In genomic region chr12:52245962-52246577, GRCh38 we compare ENCODE assay signal across 12 cellular contexts. TPM values are rescaled to one million over a fixed set of nuclear protein-coding genes. Genes with fewer than 3 reads are reported as not detected.
DNase-seq lines count a peak whose midpoint lies in the region; ATAC-seq and TF ChIP-seq lines count a peak whose summit lies in the region.
"Had no signal": no experiment of that assay in that cellular context is flagged by ENCODE, and none has a peak within 500 bp of the region (broad histone marks: within the 10 kb centered on the region; RNA-seq: fewer than 3 reads in every experiment).

No MANE protein-coding gene starts in this region.

- no peaks in the 10 kb centered on the region for H3K9me2 ChIP-seq in PC-9 (ENCODE audit: insufficient read depth)

- peak overlapping the region; percentile 82 for H3K27ac Mint-ChIP-seq in activated naive CD8-positive, alpha-beta T cell treated with anti-CD3 and anti-CD28 coated beads, Interleukin-2, amount 10 ng/mL, durations not matched to agents 7 days and 5 days
- no peak overlapping the region for H3K27ac Mint-ChIP-seq in activated naive CD8-positive, alpha-beta T cell treated with anti-CD3 and anti-CD28 coated beads, Interleukin-2, amount 50 U/mL, for 24 hours
- H3K27ac Mint-ChIP-seq in central memory CD8-positive, alpha-beta T cell (ENCODE audit: low read depth), result peak overlapping the region; percentile 27
- H3K27ac Mint-ChIP-seq in type B pancreatic cell (peak overlapping the region; percentile 81), endothelial cell (ENCODE audit: unreplicated experiment) (no peak overlapping the region)

- peaks cover 65% of the 10 kb centered on the region for H3K4me1 Mint-ChIP-seq in activated naive CD8-positive, alpha-beta T cell treated with anti-CD3 and anti-CD28 coated beads, Interleukin-2, amount 10 ng/mL, durations not matched to agents 7 days and 5 days
- H3K4me1 Mint-ChIP-seq in activated naive CD8-positive, alpha-beta T cell treated with anti-CD3 and anti-CD28 coated beads, Interleukin-2, amount 50 U/mL, for 24 hours, result peaks cover 52% of the 10 kb centered on the region
- H3K4me1 Mint-ChIP-seq in central memory CD8-positive, alpha-beta T cell, result peaks cover 20% of the 10 kb centered on the region
- H3K4me1 Mint-ChIP-seq in type B pancreatic cell (ENCODE audit: unreplicated experiment) (peaks cover 45% of the 10 kb centered on the region), endothelial cell (ENCODE audit: unreplicated experiment) (peaks cover 8% of the 10 kb centered on the region)

- TF ChIP-seq CTCF in PC-9 (conservative IDR thresholded peaks at IDR 0.05), result no peak
- TF ChIP-seq CTCF in type B pancreatic cell (conservative IDR thresholded peaks at IDR 0.05), result no peak
- no peak for TF ChIP-seq CTCF in endothelial cell (IDR thresholded peaks at IDR 0.05; ENCODE audit: unreplicated experiment)

- H3K36me3 Mint-ChIP-seq in activated naive CD8-positive, alpha-beta T cell treated with anti-CD3 and anti-CD28 coated beads, Interleukin-2, amount 10 ng/mL, durations not matched to agents 7 days and 5 days, result peaks cover 7% of the 10 kb centered on the region
- no peaks in the 10 kb centered on the region for H3K36me3 Mint-ChIP-seq in activated naive CD8-positive, alpha-beta T cell treated with anti-CD3 and anti-CD28 coated beads, Interleukin-2, amount 50 U/mL, for 24 hours (ENCODE audit: low read depth)
- H3K36me3 Mint-ChIP-seq in central memory CD8-positive, alpha-beta T cell (ENCODE audit: insufficient read depth), result no peaks in the 10 kb centered on the region
- peaks cover 7% of the 10 kb centered on the region for H3K36me3 Mint-ChIP-seq in type B pancreatic cell
- H3K36me3 Mint-ChIP-seq in endothelial cell (ENCODE audit: low read depth, unreplicated experiment), result no peaks in the 10 kb centered on the region

- peak overlapping the region; percentile 33 for H3K4me3 Mint-ChIP-seq in activated naive CD8-positive, alpha-beta T cell treated with anti-CD3 and anti-CD28 coated beads, Interleukin-2, amount 10 ng/mL, durations not matched to agents 7 days and 5 days
- H3K4me3 Mint-ChIP-seq in activated naive CD8-positive, alpha-beta T cell treated with anti-CD3 and anti-CD28 coated beads, Interleukin-2, amount 50 U/mL, for 24 hours, result no peak overlapping the region
- H3K4me3 Mint-ChIP-seq in central memory CD8-positive, alpha-beta T cell, result no peak overlapping the region
- H3K4me3 Mint-ChIP-seq in type B pancreatic cell (no peak overlapping the region), endothelial cell (ENCODE audit: unreplicated experiment) (no peak overlapping the region)

- CTCF ChIA-PET in PC-9 (lab: Charles Lee), result interaction anchor here (0.5 to 1.3 kb wide), 4 partner anchors 33 to 87 kb away, joined by 3 to 5 read pairs (median 4); no protein-coding TSS in a partner anchor

- peaks cover 55% of the 10 kb centered on the region for H4K20me1 ChIP-seq in PC-9 (ENCODE audit: insufficient read depth)

- no peaks in the 10 kb centered on the region for H3K9me3 ChIP-seq in PC-9 (ENCODE audit: insufficient read depth, low read depth)

- H3K9me3 Mint-ChIP-seq in activated naive CD8-positive, alpha-beta T cell treated with anti-CD3 and anti-CD28 coated beads, Interleukin-2, amount 10 ng/mL, durations not matched to agents 7 days and 5 days, result no peaks in the 10 kb centered on the region
- H3K9me3 Mint-ChIP-seq in activated naive CD8-positive, alpha-beta T cell treated with anti-CD3 and anti-CD28 coated beads, Interleukin-2, amount 50 U/mL, for 24 hours, result no peaks in the 10 kb centered on the region
- no peaks in the 10 kb centered on the region for H3K9me3 Mint-ChIP-seq in central memory CD8-positive, alpha-beta T cell
- H3K9me3 Mint-ChIP-seq in type B pancreatic cell, result no peaks in the 10 kb centered on the region
- no peaks in the 10 kb centered on the region for H3K9me3 Mint-ChIP-seq in endothelial cell (ENCODE audit: unreplicated experiment)

- peak overlapping the region; percentile 59 for H3K4me2 ChIP-seq in PC-9

- H3K27me3 Mint-ChIP-seq in activated naive CD8-positive, alpha-beta T cell treated with anti-CD3 and anti-CD28 coated beads, Interleukin-2, amount 10 ng/mL, durations not matched to agents 7 days and 5 days, result peaks cover 12% of the 10 kb centered on the region
- peaks cover 26% of the 10 kb centered on the region for H3K27me3 Mint-ChIP-seq in activated naive CD8-positive, alpha-beta T cell treated with anti-CD3 and anti-CD28 coated beads, Interleukin-2, amount 50 U/mL, for 24 hours
- H3K27me3 Mint-ChIP-seq in central memory CD8-positive, alpha-beta T cell, result peaks cover 43% of the 10 kb centered on the region
- H3K27me3 Mint-ChIP-seq in type B pancreatic cell (peaks cover 27% of the 10 kb centered on the region), endothelial cell (ENCODE audit: unreplicated experiment) (peaks cover 22% of the 10 kb centered on the region)

- H3F3A ChIP-seq in PC-9 (ENCODE audit: insufficient read depth, low read depth), result peaks cover 99% of the 10 kb centered on the region

- no peak overlapping the region for H3K4me3 ChIP-seq in PC-9

- peaks cover 15% of the 10 kb centered on the region for H3K79me2 ChIP-seq in PC-9 (ENCODE audit: low read depth)

- ATAC-seq in activated naive CD8-positive, alpha-beta T cell treated with anti-CD3 and anti-CD28 coated beads, Interleukin-2, amount 10 ng/mL, durations not matched to agents 7 days and 5 days (ENCODE audit: low read depth), result no peak
- no peak for ATAC-seq in activated naive CD8-positive, alpha-beta T cell treated with anti-CD3 and anti-CD28 coated beads, Interleukin-2, amount 50 U/mL, for 24 hours
- ATAC-seq in central memory CD8-positive, alpha-beta T cell (replicated peaks; ENCODE audit: extremely low read depth, poor library complexity, severe bottlenecking), result no peak

- POLR2A ChIA-PET in activated naive CD8-positive, alpha-beta T cell treated with anti-CD3 and anti-CD28 coated beads, Interleukin-2, amount 10 ng/mL, durations not matched to agents 7 days and 5 days (lab: Charles Lee), result no interaction called here
- POLR2A ChIA-PET in PC-9 (lab: Charles Lee; ENCODE audit: unreplicated experiment), result interaction anchor here (0.6 to 3.3 kb wide), 2 partner anchors 34 to 659 kb away, joined by 4 to 34 read pairs; partner anchors contain the start of gene KRT8

- H3K27ac ChIP-seq in PC-9, result peak overlapping the region; percentile 90

- no peaks in the 10 kb centered on the region for H3K27me3 ChIP-seq in PC-9 (ENCODE audit: insufficient read depth, low read depth)

- no peak for DNase-seq in activated naive CD8-positive, alpha-beta T cell treated with anti-CD3 and anti-CD28 coated beads, Interleukin-2, amount 10 ng/mL, durations not matched to agents 7 days and 5 days
- DNase-seq in activated naive CD8-positive, alpha-beta T cell treated with anti-CD3 and anti-CD28 coated beads, Interleukin-2, amount 50 U/mL, for 24 hours, result no peak
- DNase-seq in PC-9, result no peak
- no peak for DNase-seq in central memory CD8-positive, alpha-beta T cell (ENCODE audit: low spot score in 2 of 2)
- DNase-seq in type B pancreatic cell (ENCODE audit: extremely low spot score, unreplicated experiment), result no peak
- DNase-seq in hippocampal formation (lab: John Stamatoyannopoulos, UW), result no peak
- no peak for DNase-seq in COR-L47 (lab: John Stamatoyannopoulos, UW)
- no peak for DNase-seq in endothelial cell (ENCODE audit: low spot score)
- DNase-seq: amniotic stem cell, dermis blood vessel endothelial cell, posterior cingulate gyrus had no signal

- no peak overlapping the region for H2AFZ ChIP-seq in PC-9

- H3K36me3 ChIP-seq in PC-9 (ENCODE audit: low read depth), result peaks cover 71% of the 10 kb centered on the region

- H3K4me1 ChIP-seq in PC-9 (replicated peaks; ENCODE audit: insufficient read depth), result peaks cover 81% of the 10 kb centered on the region

- intact Hi-C loops in PC-9 (cut with micrococcal nuclease; ENCODE audit: unreplicated experiment), result loop anchor here (2.0 kb wide), 3 partner anchors 33 to 81 kb away; no protein-coding TSS in a partner anchor

- BruUV-seq in PC-9 (replicated peaks; lab: Mats Ljungman, UMichigan), result no TSS peak

RNA-seq across cellular contexts. Expression of gene KRT7, which starts 13.0 kb away (rescaled TPM):
- 1 to 10 TPM; 8.5 to 8.9 TPM for total RNA-seq in activated naive CD8-positive, alpha-beta T cell treated with anti-CD3 and anti-CD28 coated beads, Interleukin-2, amount 10 ng/mL, durations not matched to agents 7 days and 5 days
- 3,783 and 4,555 TPM in 2 replicates for total RNA-seq in PC-9 (2021)
- total RNA-seq in type B pancreatic cell (ENCODE audit: low replicate concordance), result 125 and 293 TPM in 2 replicates
- total RNA-seq in endothelial cell (ENCODE audit: unreplicated experiment), result not detected
- total RNA-seq: mononuclear cell had no signal

RNA-seq across cellular contexts. Expression of gene KRT86, which starts 28.4 kb away (rescaled TPM):
- under 1 TPM in 1 of 2 experiments, not detected in 1; 0.14 TPM for total RNA-seq in activated naive CD8-positive, alpha-beta T cell treated with anti-CD3 and anti-CD28 coated beads, Interleukin-2, amount 10 ng/mL, durations not matched to agents 7 days and 5 days
- 2.7 and 5.7 TPM in 2 replicates for total RNA-seq in PC-9 (2021)
- 0.14 TPM in 1 of 2 replicates, not detected in the other for total RNA-seq in type B pancreatic cell (ENCODE audit: low replicate concordance)
- total RNA-seq in endothelial cell (ENCODE audit: unreplicated experiment), result not detected
- total RNA-seq: dermis blood vessel endothelial cell had no signal

RNA-seq across cellular contexts. Expression of gene KRT81, which starts 45.3 kb away (rescaled TPM):
- not detected for total RNA-seq in activated naive CD8-positive, alpha-beta T cell treated with anti-CD3 and anti-CD28 coated beads, Interleukin-2, amount 10 ng/mL, durations not matched to agents 7 days and 5 days
- 2.5 and 4.3 TPM in 2 replicates for total RNA-seq in PC-9 (2021)
- total RNA-seq in type B pancreatic cell (ENCODE audit: low replicate concordance), result 0.31 TPM in 2 replicates
- total RNA-seq in endothelial cell (ENCODE audit: unreplicated experiment), result not detected
- total RNA-seq: dermis blood vessel endothelial cell, mononuclear cell had no signal

RNA-seq across cellular contexts. Expression of gene KRT80, which starts 54.3 kb away (rescaled TPM):
- not detected for total RNA-seq in activated naive CD8-positive, alpha-beta T cell treated with anti-CD3 and anti-CD28 coated beads, Interleukin-2, amount 10 ng/mL, durations not matched to agents 7 days and 5 days
- total RNA-seq in PC-9 (2021) (84.1 and 94.9 TPM in 2 replicates), type B pancreatic cell (ENCODE audit: low replicate concordance) (23.1 and 65.1 TPM in 2 replicates), endothelial cell (ENCODE audit: unreplicated experiment) (1.5 TPM)
- total RNA-seq: mononuclear cell had no signal

Comparison
In these comparisons a context has a peak if more than half of its experiments do, and no peak if none do; other contexts are left out.
1. H3K27ac Mint-ChIP-seq: peak in activated naive CD8-positive, alpha-beta T cell treated with anti-CD3 and anti-CD28 coated beads, Interleukin-2, amount 10 ng/mL, durations not matched to agents 7 days and 5 days (single experiment), central memory CD8-positive, alpha-beta T cell (single experiment) and type B pancreatic cell (single experiment); none in activated naive CD8-positive, alpha-beta T cell treated with anti-CD3 and anti-CD28 coated beads, Interleukin-2, amount 50 U/mL, for 24 hours (single experiment) and endothelial cell (single experiment).
2. RNA of gene KRT7, which starts 13.0 kb away (total RNA-seq): 3,783 to 4,555 TPM in PC-9; 125 to 293 TPM in type B pancreatic cell, 8.5 to 8.9 TPM in activated naive CD8-positive, alpha-beta T cell treated with anti-CD3 and anti-CD28 coated beads, Interleukin-2, amount 10 ng/mL, durations not matched to agents 7 days and 5 days and not detected in endothelial cell (single experiment); every median in the first group is over 10 times any median in the second.